Comparison of ENCODE assay signal across 9 cellular contexts in the genomic region with DNA sequence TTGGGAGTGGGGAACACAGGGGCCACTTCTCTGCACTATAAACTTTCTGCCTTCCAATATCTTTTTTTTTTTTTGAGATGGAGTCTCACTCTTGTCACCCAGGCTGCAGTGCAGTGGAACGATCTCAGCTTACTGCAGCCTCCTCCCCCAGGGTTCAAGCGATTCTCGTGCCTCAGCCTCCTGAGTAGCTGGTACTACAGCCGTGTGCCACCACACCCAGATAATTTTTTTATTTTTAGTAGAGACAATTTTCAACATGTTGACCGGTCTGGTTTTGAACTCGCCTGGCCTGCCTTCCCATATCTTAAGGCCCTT. TPM values are rescaled to one million over a fixed set of nuclear protein-coding genes. Genes with fewer than 3 reads are reported as not detected.
A peak's percentile ranks its signal among the peaks of the same experiment; 100 is the strongest.
DNase-seq lines count a peak whose midpoint lies in the region; ATAC-seq, FAIRE-seq and TF ChIP-seq lines count a peak whose summit lies in the region.
"Had no signal": no experiment of that assay in that cellular context is flagged by ENCODE, and none has a peak within 500 bp of the region (broad histone marks: within the 10 kb centered on the region; RNA-seq: fewer than 3 reads in every experiment).

No MANE protein-coding gene starts in this region.

- no peak for FAIRE-seq in H1 (lab: Jason Lieb, UNC)

- H4K5ac ChIP-seq in H1 (ENCODE audit: insufficient read length, low read depth, low read length): peak overlapping the region; percentile 41

- peak overlapping the region in 2 of 4 experiments; percentile 99 to 100; a peak in 2 of 7 replicates for H3K9ac ChIP-seq in H1 (replicated peaks in 1 of 4; ENCODE audit: extremely low read depth in 1 of 4, low read depth in 3 of 4, low read length in 3 of 4)

- peaks cover 5% of the 10 kb centered on the region; the same call in 1 of the 2 replicates for H3K23me2 ChIP-seq in H1 (ENCODE audit: low read depth, low read length)

- TF ChIP-seq RAD21 in H1 (IDR thresholded peaks at IDR 0.05 in 1 of 2, conservative IDR thresholded peaks at IDR 0.05 in 1 of 2; ENCODE audit: low read depth in 2 of 2, low read length in 2 of 2): no peak

- POLR2A ChIA-PET in PC-9 (lab: Charles Lee; ENCODE audit: unreplicated experiment) (interaction anchor here (0.6 to 0.9 kb wide), 2 partner anchors 27 to 343 kb away, joined by 3 to 4 read pairs; no protein-coding TSS in a partner anchor), H1 (lab: Charles Lee; ENCODE audit: partially characterized antibody) (interaction anchor here (0.6 to 57.8 kb wide), 22 partner anchors 5 to 645 kb away, joined by 3 to 2104 read pairs (median 6); partner anchors contain the start of genes CHRM1, HNRNPUL2, NXF1 and SLC22A8)

- H3K27me3 Mint-ChIP-seq in CD4-positive, CD25-positive, alpha-beta regulatory T cell: peaks cover 8% of the 10 kb centered on the region

- no peak overlapping the region for H2BK20ac ChIP-seq in H1 (ENCODE audit: low read length)

- H4K20me1 ChIP-seq in PC-9 (ENCODE audit: insufficient read depth): peaks cover 53% of the 10 kb centered on the region
- peaks cover 11 to 26% of the 10 kb centered on the region in 2 experiments for H4K20me1 ChIP-seq in H1 (replicated peaks in 1 of 2; ENCODE audit: control insufficient read depth in 1 of 2, insufficient read depth in 2 of 2, low read length in 2 of 2)

- H3F3A ChIP-seq in PC-9 (ENCODE audit: insufficient read depth, low read depth): peaks cover 91% of the 10 kb centered on the region

- BruUV-seq in PC-9 (replicated peaks; lab: Mats Ljungman, UMichigan): no TSS peak

- H4K91ac ChIP-seq in H1 (replicated peaks; ENCODE audit: insufficient read length, low read length): no peak overlapping the region

- peaks cover 11 to 63% (median 45%) of the 10 kb centered on the region in 4 donors for H3K4me1 Mint-ChIP-seq in CD4-positive, CD25-positive, alpha-beta regulatory T cell

- no peak overlapping the region for H3K14ac ChIP-seq in H1 (ENCODE audit: insufficient read length)

- peak overlapping the region; percentile 98 for H3K27ac ChIP-seq in CD4-positive, CD25-positive, alpha-beta regulatory T cell (ENCODE audit: insufficient read depth, low read length, poor library complexity, severe bottlenecking)
- peak overlapping the region; percentile 96 for H3K27ac ChIP-seq in PC-9
- peak overlapping the region; percentile 98; the same call in 1 of the 2 replicates for H3K27ac ChIP-seq in H1 (ENCODE audit: low read depth, low read length)

- H3K23ac ChIP-seq in H1 (ENCODE audit: insufficient read length): no peak overlapping the region

- no peak for ATAC-seq in CD4-positive, CD25-positive, alpha-beta regulatory T cell (ENCODE audit: low read depth in 2 of 2)

- H2AFZ ChIP-seq in PC-9 (no peak overlapping the region), H1 (ENCODE audit: low read length) (no peak overlapping the region), neuron (ENCODE audit: low read depth, low read length) (no peak overlapping the region)

- TF ChIP-seq POLR2A in H1 (IDR thresholded peaks at IDR 0.05; ENCODE audit: control extremely low read depth in 1 of 2, low read depth in 2 of 2, low read length in 2 of 2): no peak

- H3K18ac ChIP-seq in H1 (ENCODE audit: extremely low read depth, low read length): no peak overlapping the region

- peak overlapping the region; percentile 99 to 100 (median 100) for H3K27ac Mint-ChIP-seq in CD4-positive, CD25-positive, alpha-beta regulatory T cell

- DNase-seq in CD4-positive, CD25-positive, alpha-beta regulatory T cell: peak in 1 of 3 donors; percentile 30
- DNase-seq in PC-9: no peak
- no peak for DNase-seq in H1 (ENCODE audit: low read depth in 1 of 2, low spot score in 2 of 2)
- DNase-seq in GOT3 (lab: John Stamatoyannopoulos, UW): no peak
- DNase-seq in NCI-H82 (lab: John Stamatoyannopoulos, UW): no peak
- no peak for DNase-seq in amniotic stem cell (lab: John Stamatoyannopoulos, UW)
- DNase-seq in activated effector memory CD4-positive, alpha-beta T cell treated with anti-CD3 and anti-CD28 coated beads, Interleukin-2, amount 50 U/mL, for 16 hours: no peak
- DNase-seq: NCI-H2227 treated with DMSO at 0.1 percent for 48 hours had no signal

- no peaks in the 10 kb centered on the region for H3K9me3 ChIP-seq in CD4-positive, CD25-positive, alpha-beta regulatory T cell (ENCODE audit: control insufficient read depth in 2 of 2, low read length in 2 of 2)
- H3K9me3 ChIP-seq in PC-9 (ENCODE audit: insufficient read depth, low read depth): no peaks in the 10 kb centered on the region
- no peaks in the 10 kb centered on the region for H3K9me3 ChIP-seq in H1 (ENCODE audit: insufficient read depth in 2 of 2, low read depth in 1 of 2, low read length in 1 of 2)
- no peaks in the 10 kb centered on the region for H3K9me3 ChIP-seq in neuron (ENCODE audit: low read length)

- TF ChIP-seq EP300 in H1 (IDR thresholded peaks at IDR 0.05; ENCODE audit: borderline replicate concordance in 1 of 2, low read depth in 2 of 2, low read length in 2 of 2): no peak

- no peak overlapping the region for H3K4ac ChIP-seq in H1 (replicated peaks; ENCODE audit: insufficient read length, low read depth, low read length)

- peaks cover 42% of the 10 kb centered on the region for H3K4me1 ChIP-seq in CD4-positive, CD25-positive, alpha-beta regulatory T cell (ENCODE audit: control insufficient read depth, insufficient read depth, low read length, poor library complexity, severe bottlenecking)
- H3K4me1 ChIP-seq in PC-9 (replicated peaks; ENCODE audit: insufficient read depth) (peaks cover 51% of the 10 kb centered on the region), H1 (replicated peaks in 1 of 4; ENCODE audit: control insufficient read depth in 3 of 4, insufficient read depth in 4 of 4, low read length in 3 of 4) (peaks cover 0 to 30% (median 12%) of the 10 kb centered on the region in 4 experiments; a peak in 5 of 7 replicates), neuron (ENCODE audit: insufficient read depth, low read length) (peaks cover 52% of the 10 kb centered on the region)

- H3K4me2 ChIP-seq in PC-9 (peak overlapping the region; percentile 99), H1 (ENCODE audit: insufficient read depth in 1 of 2, low read depth in 2 of 2, low read length in 2 of 2) (peak overlapping the region; percentile 59 to 85)

- H3K79me1 ChIP-seq in H1 (ENCODE audit: low read depth, low read length): peaks cover 6% of the 10 kb centered on the region; the same call in 1 of the 2 replicates

- H3K9me3 Mint-ChIP-seq in CD4-positive, CD25-positive, alpha-beta regulatory T cell: no peaks in the 10 kb centered on the region

- no peak overlapping the region for H2BK15ac ChIP-seq in H1 (ENCODE audit: low read length)

- CTCF ChIA-PET in PC-9 (lab: Charles Lee): interaction anchor here (0.6 kb wide), 1 partner anchor 457 kb away, joined by 8 read pairs; no protein-coding TSS in a partner anchor
- CTCF ChIA-PET in H1 (lab: Charles Lee; ENCODE audit: partially characterized antibody): interaction anchor here (0.6 to 3.9 kb wide), 9 partner anchors 24 to 141 kb away, joined by 3 to 21 read pairs (median 6); partner anchors contain the start of gene STX5

- 88% methylated on average over 6 of the region's 6 CpGs; no CpG with 5 or more reads in 1 of the 2 experiments for WGBS in H1 (ENCODE audit: extremely low coverage in 1 of 2, insufficient coverage in 1 of 2, insufficient read length in 1 of 2, insufficient replicate concordance in 2 of 2, low coverage in 1 of 2, low lambda C conversion rate in 2 of 2, missing lambda C conversion rate in 1 of 2), 2 experiments

- intact Hi-C loops in PC-9 (cut with micrococcal nuclease; ENCODE audit: unreplicated experiment): loop anchor here (5.0 kb wide), 4 partner anchors 95 to 485 kb away; partner anchors contain the start of genes EML3, HNRNPUL2, ROM1 and TMEM179B

- H3K9me2 ChIP-seq in PC-9 (ENCODE audit: insufficient read depth): no peaks in the 10 kb centered on the region

- peaks cover 40% of the 10 kb centered on the region for H3K36me3 Mint-ChIP-seq in CD4-positive, CD25-positive, alpha-beta regulatory T cell

- H2BK12ac ChIP-seq in H1 (ENCODE audit: low read depth, low read length): peak overlapping the region; percentile 85; the same call in 1 of the 2 replicates

- peak overlapping the region; percentile 96 for H3K4me3 ChIP-seq in CD4-positive, CD25-positive, alpha-beta regulatory T cell (ENCODE audit: low read depth, low read length)
- H3K4me3 ChIP-seq in PC-9 (peak overlapping the region; percentile 69), H1 (ENCODE audit: extremely low read depth in 1 of 4, insufficient read depth in 2 of 4, low read depth in 3 of 4, low read length in 4 of 4) (peak overlapping the region; percentile 67 to 97 (median 88)), neuron (ENCODE audit: low read length) (peak overlapping the region; percentile 75)

- H2AK5ac ChIP-seq in H1 (ENCODE audit: low read depth, low read length): peak overlapping the region; percentile 85; the same call in 1 of the 2 replicates

- no peaks in the 10 kb centered on the region for H3K27me3 ChIP-seq in CD4-positive, CD25-positive, alpha-beta regulatory T cell (ENCODE audit: control insufficient read depth, insufficient read depth, low read length)
- H3K27me3 ChIP-seq in PC-9 (ENCODE audit: insufficient read depth, low read depth) (no peaks in the 10 kb centered on the region), H1 (replicated peaks in 1 of 4; ENCODE audit: control insufficient read depth in 3 of 4, extremely low read depth in 1 of 4, insufficient read depth in 3 of 4, low read length in 3 of 4) (no peaks in the 10 kb centered on the region), neuron (ENCODE audit: insufficient read depth, low read length) (no peaks in the 10 kb centered on the region)

- H3K36me3 ChIP-seq in CD4-positive, CD25-positive, alpha-beta regulatory T cell (ENCODE audit: control insufficient read depth, insufficient read depth, low read length): peaks cover 48% of the 10 kb centered on the region
- peaks cover 59% of the 10 kb centered on the region for H3K36me3 ChIP-seq in PC-9 (ENCODE audit: low read depth)
- H3K36me3 ChIP-seq in H1 (ENCODE audit: control insufficient read depth in 2 of 4, insufficient read depth in 4 of 4, low read length in 3 of 4): peaks cover 46 to 74% (median 59%) of the 10 kb centered on the region in 4 experiments
- H3K36me3 ChIP-seq in neuron (ENCODE audit: insufficient read depth, low read length): peaks cover 55% of the 10 kb centered on the region

- H3K79me2 ChIP-seq in PC-9 (ENCODE audit: low read depth) (peaks cover 90% of the 10 kb centered on the region), H1 (ENCODE audit: control insufficient read depth in 1 of 2, insufficient read depth in 2 of 2, low read length in 2 of 2) (peaks cover 3 to 68% of the 10 kb centered on the region in 2 experiments)

- TF ChIP-seq CTCF in PC-9 (conservative IDR thresholded peaks at IDR 0.05) (no peak), H1 (IDR thresholded peaks at IDR 0.05; ENCODE audit: control extremely low read depth in 1 of 3, insufficient read depth in 1 of 3, low read depth in 1 of 3, low read length in 3 of 3) (no peak)

- no peak overlapping the region for H4K8ac ChIP-seq in H1 (ENCODE audit: extremely low read depth, insufficient read depth, low read length)

- no peak overlapping the region for H2BK120ac ChIP-seq in H1 (replicated peaks; ENCODE audit: low read depth, low read length)

- H3K56ac ChIP-seq in H1 (replicated peaks; ENCODE audit: insufficient read length, low read depth, low read length): no peak overlapping the region

- H3K4me3 Mint-ChIP-seq in CD4-positive, CD25-positive, alpha-beta regulatory T cell: peak overlapping the region; percentile 97 to 100 (median 100)

- peak overlapping the region; percentile 100; the same call in 1 of the 2 replicates for H2BK5ac ChIP-seq in H1 (ENCODE audit: low read depth, low read length)

RNA-seq across cellular contexts. Expression of gene SLC3A2, which starts 1.7 kb away (rescaled TPM):
- 277 TPM for total RNA-seq in CD4-positive, CD25-positive, alpha-beta regulatory T cell
- polyA plus RNA-seq in CD4-positive, CD25-positive, alpha-beta regulatory T cell: 100 to 1,000 TPM; 158 to 172 (median 168) TPM
- total RNA-seq in PC-9 (2021): 513 and 619 TPM in 2 replicates
- 393 and 410 TPM in 2 replicates for total RNA-seq in H1 (2021; fragmentation: NEBNext Ultra II Directional; extraction: Animal tissue kit (Norgen Biotek cat#: 25700))
- 435 and 574 TPM in 2 replicates for polyA plus RNA-seq in H1 (2011; rRNA removed)
- polyA plus RNA-seq in H1 (2011; cell fraction: cytosol; rRNA removed): 408 TPM
- 721 TPM for polyA plus RNA-seq in H1 (2011; cell fraction: nucleus; rRNA removed)
- polyA plus RNA-seq in H1 (2012, experiment 1 of 2): 317 to 394 TPM (median 319 TPM) in 4 replicates
- polyA plus RNA-seq in H1 (2012, experiment 2 of 2): 437 TPM
- 405 TPM for polyA plus RNA-seq in H1 (2013, experiment 1 of 2)
- polyA plus RNA-seq in H1 (2013, experiment 2 of 2): 379 TPM
- 281 and 291 TPM in 2 replicates for polyA minus RNA-seq in H1 (2011; rRNA and poly(A)+ RNA removed)
- polyA minus RNA-seq in H1 (2011; cell fraction: cytosol; rRNA and poly(A)+ RNA removed): 357 TPM
- polyA minus RNA-seq in H1 (2011; cell fraction: nucleus; rRNA and poly(A)+ RNA removed): 226 TPM

RNA-seq across cellular contexts. Expression of gene CHRM1, which starts 38.8 kb away (rescaled TPM):
- not detected for total RNA-seq in CD4-positive, CD25-positive, alpha-beta regulatory T cell
- not detected for polyA plus RNA-seq in CD4-positive, CD25-positive, alpha-beta regulatory T cell
- not detected in 2 replicates for total RNA-seq in PC-9 (2021)
- total RNA-seq in H1 (2021; fragmentation: NEBNext Ultra II Directional; extraction: Animal tissue kit (Norgen Biotek cat#: 25700)): not detected in 2 replicates
- 0.05 and 0.08 TPM in 2 replicates for polyA plus RNA-seq in H1 (2011; rRNA removed)
- polyA plus RNA-seq in H1 (2011; cell fraction: cytosol; rRNA removed): 0.13 TPM
- polyA plus RNA-seq in H1 (2011; cell fraction: nucleus; rRNA removed): not detected
- polyA plus RNA-seq in H1 (2012, experiment 1 of 2): 0.21 to 0.51 TPM (median 0.33 TPM) in 4 replicates
- 0.16 TPM for polyA plus RNA-seq in H1 (2012, experiment 2 of 2)
- polyA plus RNA-seq in H1 (2013, experiment 1 of 2): 0.08 TPM
- 0.11 TPM for polyA plus RNA-seq in H1 (2013, experiment 2 of 2)
- polyA minus RNA-seq in H1 (2011; rRNA and poly(A)+ RNA removed): 0.44 TPM in 1 of 2 replicates, not detected in the other
- polyA minus RNA-seq in H1 (2011; cell fraction: cytosol; rRNA and poly(A)+ RNA removed): not detected
- polyA minus RNA-seq in H1 (2011; cell fraction: nucleus; rRNA and poly(A)+ RNA removed): 0.40 TPM

RNA-seq across cellular contexts. Expression of gene WDR74, which starts 43.0 kb away (rescaled TPM):
- total RNA-seq in CD4-positive, CD25-positive, alpha-beta regulatory T cell: 201 TPM
- 10 to 100 TPM; 41.6 to 61.1 (median 49.0) TPM for polyA plus RNA-seq in CD4-positive, CD25-positive, alpha-beta regulatory T cell
- total RNA-seq in PC-9 (2021): 72.4 and 74.1 TPM in 2 replicates
- total RNA-seq in H1 (2021; fragmentation: NEBNext Ultra II Directional; extraction: Animal tissue kit (Norgen Biotek cat#: 25700)): 97.0 and 101 TPM in 2 replicates
- 93.6 and 116 TPM in 2 replicates for polyA plus RNA-seq in H1 (2011; rRNA removed)
- polyA plus RNA-seq in H1 (2011; cell fraction: cytosol; rRNA removed): 135 TPM
- 190 TPM for polyA plus RNA-seq in H1 (2011; cell fraction: nucleus; rRNA removed)
- 95.4 to 119 TPM (median 109 TPM) in 4 replicates for polyA plus RNA-seq in H1 (2012, experiment 1 of 2)
- 101 TPM for polyA plus RNA-seq in H1 (2012, experiment 2 of 2)
- polyA plus RNA-seq in H1 (2013, experiment 1 of 2): 67.2 TPM
- polyA plus RNA-seq in H1 (2013, experiment 2 of 2): 61.7 TPM
- 66.3 and 69.1 TPM in 2 replicates for polyA minus RNA-seq in H1 (2011; rRNA and poly(A)+ RNA removed)
- polyA minus RNA-seq in H1 (2011; cell fraction: cytosol; rRNA and poly(A)+ RNA removed): 45.6 TPM
- polyA minus RNA-seq in H1 (2011; cell fraction: nucleus; rRNA and poly(A)+ RNA removed): 387 TPM

RNA-seq across cellular contexts. Expression of gene TEX54, which starts 49.7 kb away (rescaled TPM):
- not detected for total RNA-seq in CD4-positive, CD25-positive, alpha-beta regulatory T cell
- 1 to 10 TPM in 2 of 4 donors, under 1 TPM in 1, not detected in 1; 0.76 to 2.2 (median 2.1) TPM for polyA plus RNA-seq in CD4-positive, CD25-positive, alpha-beta regulatory T cell
- total RNA-seq in PC-9 (2021): not detected in 2 replicates
- 1.2 TPM in 1 of 2 replicates, not detected in the other for total RNA-seq in H1 (2021; fragmentation: NEBNext Ultra II Directional; extraction: Animal tissue kit (Norgen Biotek cat#: 25700))
- not detected in 2 replicates for polyA plus RNA-seq in H1 (2011; rRNA removed)
- not detected for polyA plus RNA-seq in H1 (2011; cell fraction: cytosol; rRNA removed)
- polyA plus RNA-seq in H1 (2011; cell fraction: nucleus; rRNA removed): not detected
- 0.92 to 1.3 TPM (median 1.1 TPM) in 3 of 4 replicates, not detected in the other for polyA plus RNA-seq in H1 (2012, experiment 1 of 2)
- polyA plus RNA-seq in H1 (2012, experiment 2 of 2): not detected
- polyA plus RNA-seq in H1 (2013, experiment 1 of 2): not detected
- not detected for polyA plus RNA-seq in H1 (2013, experiment 2 of 2)
- polyA minus RNA-seq in H1 (2011; rRNA and poly(A)+ RNA removed): not detected in 2 replicates
- polyA minus RNA-seq in H1 (2011; cell fraction: cytosol; rRNA and poly(A)+ RNA removed): not detected
- 1.8 TPM for polyA minus RNA-seq in H1 (2011; cell fraction: nucleus; rRNA and poly(A)+ RNA removed)

RNA-seq across cellular contexts. Expression of gene STX5, which starts 50.5 kb away (rescaled TPM):
- 128 TPM for total RNA-seq in CD4-positive, CD25-positive, alpha-beta regulatory T cell
- 10 to 100 TPM; 28.2 to 39.8 (median 35.4) TPM for polyA plus RNA-seq in CD4-positive, CD25-positive, alpha-beta regulatory T cell
- total RNA-seq in PC-9 (2021): 61.9 and 65.8 TPM in 2 replicates
- 24.2 and 25.3 TPM in 2 replicates for total RNA-seq in H1 (2021; fragmentation: NEBNext Ultra II Directional; extraction: Animal tissue kit (Norgen Biotek cat#: 25700))
- polyA plus RNA-seq in H1 (2011; rRNA removed): 23.4 and 28.5 TPM in 2 replicates
- 25.1 TPM for polyA plus RNA-seq in H1 (2011; cell fraction: cytosol; rRNA removed)
- polyA plus RNA-seq in H1 (2011; cell fraction: nucleus; rRNA removed): 24.0 TPM
- polyA plus RNA-seq in H1 (2012, experiment 1 of 2): 25.6 to 34.1 TPM (median 29.2 TPM) in 4 replicates
- 28.3 TPM for polyA plus RNA-seq in H1 (2012, experiment 2 of 2)
- polyA plus RNA-seq in H1 (2013, experiment 1 of 2): 15.6 TPM
- polyA plus RNA-seq in H1 (2013, experiment 2 of 2): 15.0 TPM
- polyA minus RNA-seq in H1 (2011; rRNA and poly(A)+ RNA removed): 34.6 and 35.5 TPM in 2 replicates
- polyA minus RNA-seq in H1 (2011; cell fraction: cytosol; rRNA and poly(A)+ RNA removed): 13.8 TPM
- 15.9 TPM for polyA minus RNA-seq in H1 (2011; cell fraction: nucleus; rRNA and poly(A)+ RNA removed)
